Comparison of ENCODE assay signal across 1 cellular context in the genomic region with DNA sequence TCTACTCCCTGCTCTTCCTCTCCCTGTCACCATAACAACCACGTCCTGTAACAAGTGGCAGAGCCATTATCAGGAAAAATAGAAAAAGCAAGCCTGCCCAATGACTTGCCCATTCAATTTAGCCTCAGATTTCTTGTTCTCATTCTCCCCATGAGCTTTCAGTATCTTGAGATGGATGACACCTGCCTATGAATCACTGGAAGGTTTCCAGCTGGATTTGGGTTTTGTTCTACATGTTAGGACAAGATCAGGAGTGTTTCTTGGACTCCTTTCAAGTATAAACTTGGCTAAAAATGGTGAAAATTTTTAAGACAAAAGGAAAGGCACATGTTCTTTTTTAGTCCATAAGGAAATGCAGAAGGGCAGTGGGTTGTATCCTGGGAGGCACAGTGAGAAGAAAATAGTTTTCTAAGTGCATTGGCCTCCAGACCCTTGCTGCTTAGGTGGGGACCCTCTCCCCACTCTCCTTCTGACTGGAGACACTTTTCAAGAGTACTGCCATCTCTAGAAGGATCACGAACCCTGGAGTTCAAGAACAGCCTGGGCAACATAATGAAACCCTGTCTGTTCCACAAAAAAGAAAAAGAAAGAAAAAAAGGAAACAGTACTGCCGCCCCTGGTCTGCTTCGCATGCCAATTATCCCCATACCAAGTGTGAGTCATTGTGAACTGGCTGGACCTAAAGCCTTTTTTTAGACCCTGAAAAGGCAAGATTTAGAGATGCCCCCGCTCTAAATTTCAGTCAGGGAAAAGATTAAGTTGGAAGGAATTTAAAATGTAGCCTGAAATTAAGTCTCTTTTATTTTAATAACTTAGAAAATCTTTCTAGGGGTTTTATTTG.
TF ChIP-seq lines count a peak whose summit lies in the region.

No MANE protein-coding gene starts in this region.

TF ChIP-seq in GM12878, 131 proteins besides CTCF, POLR2A, EP300 and RAD21 (continued from another document):
- TF ChIP-seq, protein P1, sequence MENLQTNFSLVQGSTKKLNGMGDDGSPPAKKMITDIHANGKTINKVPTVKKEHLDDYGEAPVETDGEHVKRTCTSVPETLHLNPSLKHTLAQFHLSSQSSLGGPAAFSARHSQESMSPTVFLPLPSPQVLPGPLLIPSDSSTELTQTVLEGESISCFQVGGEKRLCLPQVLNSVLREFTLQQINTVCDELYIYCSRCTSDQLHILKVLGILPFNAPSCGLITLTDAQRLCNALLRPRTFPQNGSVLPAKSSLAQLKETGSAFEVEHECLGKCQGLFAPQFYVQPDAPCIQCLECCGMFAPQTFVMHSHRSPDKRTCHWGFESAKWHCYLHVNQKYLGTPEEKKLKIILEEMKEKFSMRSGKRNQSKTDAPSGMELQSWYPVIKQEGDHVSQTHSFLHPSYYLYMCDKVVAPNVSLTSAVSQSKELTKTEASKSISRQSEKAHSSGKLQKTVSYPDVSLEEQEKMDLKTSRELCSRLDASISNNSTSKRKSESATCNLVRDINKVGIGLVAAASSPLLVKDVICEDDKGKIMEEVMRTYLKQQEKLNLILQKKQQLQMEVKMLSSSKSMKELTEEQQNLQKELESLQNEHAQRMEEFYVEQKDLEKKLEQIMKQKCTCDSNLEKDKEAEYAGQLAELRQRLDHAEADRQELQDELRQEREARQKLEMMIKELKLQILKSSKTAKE (IDR thresholded peaks at IDR 0.05; ENCODE audit: low read depth, poor library complexity, severe bottlenecking) = no peak
TF ChIP-seq in GM12878: peak in this region for 0.
